9 cellular contexts compared by ENCODE assay signal in the genomic region with DNA sequence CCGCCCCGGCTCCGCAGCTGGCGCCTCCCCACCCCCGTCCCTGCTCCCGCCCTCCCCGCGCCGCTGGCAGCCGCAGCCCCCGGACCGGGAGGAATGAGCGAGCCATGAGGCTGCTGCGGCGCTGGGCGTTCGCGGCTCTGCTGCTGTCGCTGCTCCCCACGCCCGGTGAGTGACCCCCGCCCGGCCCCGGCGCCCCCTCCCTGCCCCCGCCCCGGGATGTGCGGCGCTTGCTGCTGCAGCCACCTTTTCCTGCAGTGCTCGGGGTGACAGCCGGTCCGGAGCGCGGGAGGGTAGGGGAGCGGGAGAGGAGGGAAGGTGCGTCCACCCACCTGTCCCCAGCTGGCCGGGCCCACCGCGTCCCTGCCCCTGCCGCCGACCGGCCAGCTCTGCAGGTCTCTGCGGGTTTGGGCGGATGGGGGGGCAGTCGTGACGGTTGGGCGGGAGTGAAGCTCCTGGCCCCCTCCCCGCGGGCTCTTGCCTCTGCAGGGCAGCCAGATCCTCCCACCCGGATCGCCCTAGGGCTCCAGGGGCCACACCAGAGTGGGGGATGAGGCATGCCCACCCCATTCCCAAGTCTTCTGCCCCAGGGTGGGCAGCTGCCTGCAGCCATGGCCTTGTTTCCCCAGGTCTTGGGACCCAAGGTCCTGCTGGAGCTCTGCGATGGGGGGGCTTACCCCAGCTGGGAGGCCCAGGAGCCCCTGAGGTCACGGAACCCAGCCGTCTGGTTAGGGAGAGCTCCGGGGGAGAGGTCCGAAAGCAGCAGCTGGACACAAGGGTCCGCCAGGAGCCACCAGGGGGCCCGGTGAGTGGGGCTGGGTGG. TPM values are rescaled to one million over a fixed set of nuclear protein-coding genes. Genes with fewer than 3 reads are reported as not detected.
DNase-seq lines count a peak whose midpoint lies in the region; ATAC-seq and TF ChIP-seq lines count a peak whose summit lies in the region.
"Had no signal": no experiment of that assay in that cellular context is flagged by ENCODE, and none has a peak within 500 bp of the region (broad histone marks: within the 10 kb centered on the region; RNA-seq: fewer than 3 reads in every experiment).

No MANE protein-coding gene starts in this region.

- peaks cover 0 to under 1% of the 10 kb centered on the region in 2 donors for H3K36me3 Mint-ChIP-seq in stimulated activated naive B cell treated with anti-CD40 and anti-IgM and Interleukin-4, amounts not matched to agents 10 μg/mL and 1 μg/mL and 100 μg/mL, for 72 hours

- H3K9me3 Mint-ChIP-seq in stimulated activated naive B cell treated with anti-CD40 and anti-IgM and Interleukin-4, amounts not matched to agents 10 μg/mL and 1 μg/mL and 100 μg/mL, for 72 hours: no peaks in the 10 kb centered on the region

- peak overlapping the region; percentile 57 to 84 for H3K27ac ChIP-seq in right atrium auricular region

- DNase-seq in DMS53 (lab: John Stamatoyannopoulos, UW) (peak; percentile 55), DMS53 treated with DMSO at 0.1 percent for 48 hours (lab: John Stamatoyannopoulos, UW; ENCODE audit: unreplicated experiment) (no peak), right atrium auricular region (ENCODE audit: low spot score) (no peak), NCI-H1105 (lab: John Stamatoyannopoulos, UW) (no peak), superior temporal gyrus (ENCODE audit: extremely low spot score) (no peak)
- DNase-seq in stimulated activated naive B cell treated with anti-CD40 and anti-IgM and Interleukin-4, amounts not matched to agents 10 μg/mL and 1 μg/mL and 100 μg/mL, for 72 hours: no peak
- no peak for DNase-seq in central memory CD4-positive, alpha-beta T cell
- DNase-seq: left colon had no signal

- H3K27me3 ChIP-seq in right atrium auricular region: peaks cover 0 to 6% of the 10 kb centered on the region in 2 donors

- peaks cover 0 to 7% of the 10 kb centered on the region in 2 donors for H3K4me1 Mint-ChIP-seq in stimulated activated naive B cell treated with anti-CD40 and anti-IgM and Interleukin-4, amounts not matched to agents 10 μg/mL and 1 μg/mL and 100 μg/mL, for 72 hours

- H3K36me3 ChIP-seq in right atrium auricular region: no peaks in the 10 kb centered on the region

- H3K4me1 ChIP-seq in right atrium auricular region: peaks cover 0 to 31% of the 10 kb centered on the region in 2 donors

- H3K9me3 ChIP-seq in right atrium auricular region: no peaks in the 10 kb centered on the region

- H3K27me3 Mint-ChIP-seq in stimulated activated naive B cell treated with anti-CD40 and anti-IgM and Interleukin-4, amounts not matched to agents 10 μg/mL and 1 μg/mL and 100 μg/mL, for 72 hours: peaks cover 32 to 56% of the 10 kb centered on the region in 2 donors

- ATAC-seq in stimulated activated naive B cell treated with anti-CD40 and anti-IgM and Interleukin-4, amounts not matched to agents 10 μg/mL and 1 μg/mL and 100 μg/mL, for 72 hours (replicated peaks): peak; percentile 28 to 33
- ATAC-seq: left colon had no signal

- H3K27ac Mint-ChIP-seq in stimulated activated naive B cell treated with anti-CD40 and anti-IgM and Interleukin-4, amounts not matched to agents 10 μg/mL and 1 μg/mL and 100 μg/mL, for 72 hours: no peak overlapping the region

- TF ChIP-seq CTCF in WI38 (IDR thresholded peaks at IDR 0.05; ENCODE audit: low read depth, low read length) (peak; percentile 15; the same call in 1 of the 2 replicates), right atrium auricular region (IDR thresholded peaks at IDR 0.05) (peak in 1 of 2 donors; percentile 24)

- H3K4me3 Mint-ChIP-seq in stimulated activated naive B cell treated with anti-CD40 and anti-IgM and Interleukin-4, amounts not matched to agents 10 μg/mL and 1 μg/mL and 100 μg/mL, for 72 hours: peak overlapping the region; percentile 50 to 65

- H3K4me3 ChIP-seq in WI38 (ENCODE audit: low read depth, low read length) (peak overlapping the region; percentile 45), right atrium auricular region (peak overlapping the region; percentile 55 to 65)

RNA-seq across cellular contexts. Expression of gene ADAM11, which starts 0.5 kb away (rescaled TPM):
- 10 to 100 TPM in 1 of 2 donors, 1 to 10 TPM in 1; 6.8 to 19.9 TPM for total RNA-seq in right atrium auricular region

RNA-seq across cellular contexts. Expression of gene DBF4B, which starts 50.8 kb away (rescaled TPM):
- 1 to 10 TPM; 2.3 to 4.4 TPM for total RNA-seq in right atrium auricular region
